ENCODE assay signal across 2 cellular contexts in genomic region chr10:67284589-67284988, GRCh38.
TF ChIP-seq lines count a peak whose summit lies in the region.

No MANE protein-coding gene starts in this region.

TF ChIP-seq in liver, 16 proteins besides CTCF, POLR2A, EP300 and RAD21 (continued from another document):
- TF ChIP-seq, protein P1, sequence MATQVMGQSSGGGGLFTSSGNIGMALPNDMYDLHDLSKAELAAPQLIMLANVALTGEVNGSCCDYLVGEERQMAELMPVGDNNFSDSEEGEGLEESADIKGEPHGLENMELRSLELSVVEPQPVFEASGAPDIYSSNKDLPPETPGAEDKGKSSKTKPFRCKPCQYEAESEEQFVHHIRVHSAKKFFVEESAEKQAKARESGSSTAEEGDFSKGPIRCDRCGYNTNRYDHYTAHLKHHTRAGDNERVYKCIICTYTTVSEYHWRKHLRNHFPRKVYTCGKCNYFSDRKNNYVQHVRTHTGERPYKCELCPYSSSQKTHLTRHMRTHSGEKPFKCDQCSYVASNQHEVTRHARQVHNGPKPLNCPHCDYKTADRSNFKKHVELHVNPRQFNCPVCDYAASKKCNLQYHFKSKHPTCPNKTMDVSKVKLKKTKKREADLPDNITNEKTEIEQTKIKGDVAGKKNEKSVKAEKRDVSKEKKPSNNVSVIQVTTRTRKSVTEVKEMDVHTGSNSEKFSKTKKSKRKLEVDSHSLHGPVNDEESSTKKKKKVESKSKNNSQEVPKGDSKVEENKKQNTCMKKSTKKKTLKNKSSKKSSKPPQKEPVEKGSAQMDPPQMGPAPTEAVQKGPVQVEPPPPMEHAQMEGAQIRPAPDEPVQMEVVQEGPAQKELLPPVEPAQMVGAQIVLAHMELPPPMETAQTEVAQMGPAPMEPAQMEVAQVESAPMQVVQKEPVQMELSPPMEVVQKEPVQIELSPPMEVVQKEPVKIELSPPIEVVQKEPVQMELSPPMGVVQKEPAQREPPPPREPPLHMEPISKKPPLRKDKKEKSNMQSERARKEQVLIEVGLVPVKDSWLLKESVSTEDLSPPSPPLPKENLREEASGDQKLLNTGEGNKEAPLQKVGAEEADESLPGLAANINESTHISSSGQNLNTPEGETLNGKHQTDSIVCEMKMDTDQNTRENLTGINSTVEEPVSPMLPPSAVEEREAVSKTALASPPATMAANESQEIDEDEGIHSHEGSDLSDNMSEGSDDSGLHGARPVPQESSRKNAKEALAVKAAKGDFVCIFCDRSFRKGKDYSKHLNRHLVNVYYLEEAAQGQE (IDR thresholded peaks at IDR 0.05), result no peak
- TF ChIP-seq HNF4G (IDR thresholded peaks at IDR 0.05) (no peak), FOXA1 (IDR thresholded peaks at IDR 0.05) (no peak), NR2F2 (IDR thresholded peaks at IDR 0.05) (no peak), JUND (IDR thresholded peaks at IDR 0.05) (no peak), FOXA2 (IDR thresholded peaks at IDR 0.05) (no peak), HNF4A (conservative IDR thresholded peaks at IDR 0.05) (no peak), SP1 (IDR thresholded peaks at IDR 0.05) (no peak), GABPA (IDR thresholded peaks at IDR 0.05 in 1 of 2, conservative IDR thresholded peaks at IDR 0.05 in 1 of 2) (no peak), YY1 (IDR thresholded peaks at IDR 0.05) (no peak), RXRA (IDR thresholded peaks at IDR 0.05) (no peak), EGR1 (IDR thresholded peaks at IDR 0.05; ENCODE audit: low read depth in 2 of 2) (no peak), MAX (IDR thresholded peaks at IDR 0.05) (no peak), TAF1 (conservative IDR thresholded peaks at IDR 0.05) (no peak)
- TF ChIP-seq, protein P2, sequence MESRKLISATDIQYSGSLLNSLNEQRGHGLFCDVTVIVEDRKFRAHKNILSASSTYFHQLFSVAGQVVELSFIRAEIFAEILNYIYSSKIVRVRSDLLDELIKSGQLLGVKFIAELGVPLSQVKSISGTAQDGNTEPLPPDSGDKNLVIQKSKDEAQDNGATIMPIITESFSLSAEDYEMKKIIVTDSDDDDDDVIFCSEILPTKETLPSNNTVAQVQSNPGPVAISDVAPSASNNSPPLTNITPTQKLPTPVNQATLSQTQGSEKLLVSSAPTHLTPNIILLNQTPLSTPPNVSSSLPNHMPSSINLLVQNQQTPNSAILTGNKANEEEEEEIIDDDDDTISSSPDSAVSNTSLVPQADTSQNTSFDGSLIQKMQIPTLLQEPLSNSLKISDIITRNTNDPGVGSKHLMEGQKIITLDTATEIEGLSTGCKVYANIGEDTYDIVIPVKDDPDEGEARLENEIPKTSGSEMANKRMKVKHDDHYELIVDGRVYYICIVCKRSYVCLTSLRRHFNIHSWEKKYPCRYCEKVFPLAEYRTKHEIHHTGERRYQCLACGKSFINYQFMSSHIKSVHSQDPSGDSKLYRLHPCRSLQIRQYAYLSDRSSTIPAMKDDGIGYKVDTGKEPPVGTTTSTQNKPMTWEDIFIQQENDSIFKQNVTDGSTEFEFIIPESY (IDR thresholded peaks at IDR 0.05), result no peak

TF ChIP-seq in HepG2, 621 proteins besides CTCF, POLR2A, EP300 and RAD21 (continued from another document):
- TF ChIP-seq ZBTB40 (IDR thresholded peaks at IDR 0.05) (no peak), ZBTB40 (CRISPR knock-in tag; IDR thresholded peaks at IDR 0.05) (no peak), NCOA1 (CRISPR knock-in tag; IDR thresholded peaks at IDR 0.05) (no peak), FOSL1 (CRISPR knock-in tag; IDR thresholded peaks at IDR 0.05; ENCODE audit: borderline replicate concordance) (no peak), TCF7 (IDR thresholded peaks at IDR 0.05; ENCODE audit: low read depth) (no peak), ZNF646 (CRISPR knock-in tag; IDR thresholded peaks at IDR 0.05) (no peak), ZFP82 (CRISPR knock-in tag; IDR thresholded peaks at IDR 0.05; ENCODE audit: borderline replicate concordance) (no peak), ZNF605 (CRISPR knock-in tag; IDR thresholded peaks at IDR 0.05) (no peak), TEF (CRISPR knock-in tag; IDR thresholded peaks at IDR 0.05) (no peak), NR2F6 (IDR thresholded peaks at IDR 0.05) (no peak), NR2F6 (CRISPR knock-in tag; IDR thresholded peaks at IDR 0.05) (no peak), ETV6 (CRISPR knock-in tag; conservative IDR thresholded peaks at IDR 0.05) (no peak)
- TF ChIP-seq, protein P3, sequence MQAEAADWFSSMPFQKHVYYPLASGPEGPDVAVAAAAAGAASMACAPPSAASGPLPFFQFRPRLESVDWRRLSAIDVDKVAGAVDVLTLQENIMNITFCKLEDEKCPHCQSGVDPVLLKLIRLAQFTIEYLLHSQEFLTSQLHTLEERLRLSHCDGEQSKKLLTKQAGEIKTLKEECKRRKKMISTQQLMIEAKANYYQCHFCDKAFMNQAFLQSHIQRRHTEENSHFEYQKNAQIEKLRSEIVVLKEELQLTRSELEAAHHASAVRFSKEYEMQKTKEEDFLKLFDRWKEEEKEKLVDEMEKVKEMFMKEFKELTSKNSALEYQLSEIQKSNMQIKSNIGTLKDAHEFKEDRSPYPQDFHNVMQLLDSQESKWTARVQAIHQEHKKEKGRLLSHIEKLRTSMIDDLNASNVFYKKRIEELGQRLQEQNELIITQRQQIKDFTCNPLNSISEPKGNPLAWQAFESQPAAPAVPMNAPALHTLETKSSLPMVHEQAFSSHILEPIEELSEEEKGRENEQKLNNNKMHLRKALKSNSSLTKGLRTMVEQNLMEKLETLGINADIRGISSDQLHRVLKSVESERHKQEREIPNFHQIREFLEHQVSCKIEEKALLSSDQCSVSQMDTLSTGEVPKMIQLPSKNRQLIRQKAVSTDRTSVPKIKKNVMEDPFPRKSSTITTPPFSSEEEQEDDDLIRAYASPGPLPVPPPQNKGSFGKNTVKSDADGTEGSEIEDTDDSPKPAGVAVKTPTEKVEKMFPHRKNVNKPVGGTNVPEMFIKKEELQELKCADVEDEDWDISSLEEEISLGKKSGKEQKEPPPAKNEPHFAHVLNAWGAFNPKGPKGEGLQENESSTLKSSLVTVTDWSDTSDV (CRISPR knock-in tag; IDR thresholded peaks at IDR 0.05), result no peak
- TF ChIP-seq, protein P4, sequence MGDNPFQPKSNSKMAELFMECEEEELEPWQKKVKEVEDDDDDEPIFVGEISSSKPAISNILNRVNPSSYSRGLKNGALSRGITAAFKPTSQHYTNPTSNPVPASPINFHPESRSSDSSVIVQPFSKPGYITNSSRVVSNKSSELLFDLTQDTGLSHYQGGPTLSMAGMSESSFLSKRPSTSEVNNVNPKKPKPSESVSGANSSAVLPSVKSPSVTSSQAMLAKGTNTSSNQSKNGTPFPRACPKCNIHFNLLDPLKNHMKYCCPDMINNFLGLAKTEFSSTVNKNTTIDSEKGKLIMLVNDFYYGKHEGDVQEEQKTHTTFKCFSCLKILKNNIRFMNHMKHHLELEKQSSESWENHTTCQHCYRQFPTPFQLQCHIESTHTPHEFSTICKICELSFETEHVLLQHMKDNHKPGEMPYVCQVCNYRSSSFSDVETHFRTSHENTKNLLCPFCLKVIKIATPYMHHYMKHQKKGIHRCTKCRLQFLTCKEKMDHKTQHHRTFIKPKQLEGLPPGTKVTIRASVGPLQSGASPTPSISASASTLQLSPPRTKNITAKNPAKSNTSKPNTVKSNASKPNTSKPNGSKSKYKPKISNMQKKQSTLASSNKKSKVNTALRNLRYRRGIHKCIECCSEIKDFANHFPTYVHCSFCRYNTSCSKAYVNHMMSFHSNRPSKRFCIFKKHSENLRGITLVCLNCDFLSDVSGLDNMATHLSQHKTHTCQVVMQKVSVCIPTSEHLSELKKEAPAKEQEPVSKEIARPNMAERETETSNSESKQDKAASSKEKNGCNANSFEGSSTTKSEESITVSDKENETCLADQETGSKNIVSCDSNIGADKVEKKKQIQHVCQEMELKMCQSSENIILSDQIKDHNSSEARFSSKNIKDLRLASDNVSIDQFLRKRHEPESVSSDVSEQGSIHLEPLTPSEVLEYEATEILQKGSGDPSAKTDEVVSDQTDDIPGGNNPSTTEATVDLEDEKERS (CRISPR knock-in tag; IDR thresholded peaks at IDR 0.05), result no peak
